In genomic region chr6:44675449-44675848, GRCh38 we compare ENCODE assay signal across 22 cellular contexts.
"Had no signal": no experiment of that assay in that cellular context is flagged by ENCODE, and none has a peak within 500 bp of the region (broad histone marks: within the 10 kb centered on the region; RNA-seq: fewer than 3 reads in every experiment).

No MANE protein-coding gene starts in this region.

- H3K4me1 ChIP-seq: esophagus muscularis mucosa, left ventricle myocardium inferior, stomach, tibial artery, upper lobe of right lung had no signal

- H3K36me3 ChIP-seq: cardiac muscle cell, esophagus muscularis mucosa, left ventricle myocardium inferior, stomach, tibial artery, upper lobe of right lung had no signal

- ATAC-seq: effector memory CD8-positive, alpha-beta T cell; sciatic nerve; stimulated activated naive B cell treated with anti-CD40 and anti-IgM and Interleukin-4, amounts not matched to agents 10 μg/mL and 1 μg/mL and 100 μg/mL, for 72 hours; upper lobe of right lung had no signal

- H3K27ac ChIP-seq: cardiac muscle cell, coronary artery, esophagus muscularis mucosa, left ventricle myocardium inferior, stomach, tibial artery, upper lobe of right lung had no signal

- H3K27me3 ChIP-seq: cardiac muscle cell, upper lobe of right lung had no signal

- FAIRE-seq: endothelial cell of umbilical vein, frontal cortex, islet of Langerhans had no signal

- H3K9me3 ChIP-seq: esophagus muscularis mucosa, left ventricle myocardium inferior, stomach, tibial artery, upper lobe of right lung had no signal

- DNase-seq: activated CD4-positive, alpha-beta T cell treated with anti-CD3 and anti-CD28 coated beads for 4 hours; activated CD4-positive, alpha-beta T cell treated with anti-CD3 and anti-CD28 coated beads, Interleukin-2, amount 50 U/mL, for 48 hours; activated effector memory CD4-positive, alpha-beta T cell treated with Interleukin-2 at 50 U/mL for 16 hours; activated naive CD4-positive, alpha-beta T cell treated with Interleukin-2 at 50 U/mL for 16 hours; anterior cingulate cortex; effector memory CD8-positive, alpha-beta T cell; left ventricle myocardium inferior; retina; stimulated activated CD4-positive, alpha-beta T cell treated with anti-CD3 and anti-CD28 coated beads, Interleukin-15, amount 100 ng/mL, for 24 hours; stimulated activated CD4-positive, alpha-beta T cell treated with anti-CD3 and anti-CD28 coated beads, Interleukin-2, amount 100 ng/mL, for 24 hours; stimulated activated naive B cell treated with anti-CD40 and anti-IgM and Interleukin-4, amounts not matched to agents 10 μg/mL and 1 μg/mL and 100 μg/mL, for 72 hours; stomach; tibial artery; upper lobe of right lung had no signal

- H3K4me3 ChIP-seq: cardiac muscle cell, coronary artery, esophagus muscularis mucosa, left ventricle myocardium inferior, lung, stomach, tibial artery, upper lobe of right lung had no signal
